8 cellular contexts compared by ENCODE assay signal in the genomic region with DNA sequence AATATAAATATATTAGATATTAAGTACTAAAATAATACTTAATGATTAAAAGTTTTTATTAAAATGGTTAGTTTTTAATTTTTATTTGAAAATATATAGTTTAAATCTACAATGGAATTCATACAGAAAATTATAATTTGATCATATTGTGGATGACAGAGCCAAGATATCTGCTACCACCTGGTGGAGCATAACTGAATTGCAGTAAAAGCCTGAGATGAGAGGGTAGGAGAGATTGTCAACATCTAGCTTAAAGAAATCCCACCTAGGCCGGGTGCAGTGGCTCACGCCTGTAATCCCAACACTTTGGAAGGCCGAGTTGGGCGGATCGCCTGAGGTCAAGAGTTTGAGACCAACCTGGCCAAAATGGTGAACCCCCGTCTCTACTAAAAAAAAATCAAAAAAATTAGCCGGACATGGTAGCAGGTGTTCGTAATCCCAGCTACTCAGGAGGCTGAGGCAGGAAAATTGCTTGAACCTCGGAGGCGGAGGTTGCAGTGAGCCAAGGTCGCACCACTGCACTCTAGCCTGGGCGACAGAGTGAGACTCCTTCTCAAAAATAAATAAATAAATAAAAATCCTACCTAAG. TPM values are rescaled to one million over a fixed set of nuclear protein-coding genes. Genes with fewer than 3 reads are reported as not detected.
A peak's percentile ranks its signal among the peaks of the same experiment; 100 is the strongest.
DNase-seq lines count a peak whose midpoint lies in the region; ATAC-seq and TF ChIP-seq lines count a peak whose summit lies in the region.

No MANE protein-coding gene starts in this region.

- H2AFZ ChIP-seq in PC-9 (no peak overlapping the region), osteoblast (ENCODE audit: low read length) (no peak overlapping the region)

- BruUV-seq in PC-9 (replicated peaks; lab: Mats Ljungman, UMichigan), result no TSS peak

- no peak overlapping the region for H3K4me3 ChIP-seq in PC-9
- H3K4me3 ChIP-seq in osteoblast (ENCODE audit: insufficient read depth, low read length), result no peak overlapping the region

- intact Hi-C loops in PC-9 (cut with micrococcal nuclease; ENCODE audit: unreplicated experiment), result loop anchor here (1.0 kb wide), 1 partner anchor 754 kb away; no protein-coding TSS in a partner anchor

- H3K36me3 ChIP-seq in PC-9 (ENCODE audit: low read depth), result no peaks in the 10 kb centered on the region
- H3K36me3 ChIP-seq in osteoblast (ENCODE audit: insufficient read depth, low read length), result no peaks in the 10 kb centered on the region

- H3K27me3 ChIP-seq in PC-9 (ENCODE audit: insufficient read depth, low read depth) (no peaks in the 10 kb centered on the region), osteoblast (ENCODE audit: insufficient read depth, low read length) (no peaks in the 10 kb centered on the region)

- no peak overlapping the region for H3K4me2 ChIP-seq in PC-9
- H3K4me2 ChIP-seq in osteoblast (ENCODE audit: insufficient read depth, low read length), result no peak overlapping the region

- H3K9me3 ChIP-seq in PC-9 (ENCODE audit: insufficient read depth, low read depth), result peaks cover 11% of the 10 kb centered on the region
- no peaks in the 10 kb centered on the region for H3K9me3 ChIP-seq in osteoblast (ENCODE audit: low read depth, low read length)

- H3K4me1 ChIP-seq in PC-9 (replicated peaks; ENCODE audit: insufficient read depth), result 0 out of 2 replicates have a peak, but pooled peaks cover 7% of the 10 kb centered on the region
- no peaks in the 10 kb centered on the region for H3K4me1 ChIP-seq in osteoblast (ENCODE audit: insufficient read depth, low read length)

- POLR2A ChIA-PET in PC-9 (lab: Charles Lee; ENCODE audit: unreplicated experiment), result no interaction called here

- no peaks in the 10 kb centered on the region for H3F3A ChIP-seq in PC-9 (ENCODE audit: insufficient read depth, low read depth)

- no peaks in the 10 kb centered on the region for H3K79me2 ChIP-seq in PC-9 (ENCODE audit: low read depth)
- H3K79me2 ChIP-seq in osteoblast (ENCODE audit: insufficient read depth, low read length), result no peaks in the 10 kb centered on the region

- no peak overlapping the region for H3K27ac ChIP-seq in PC-9
- no peak overlapping the region for H3K27ac ChIP-seq in osteoblast (ENCODE audit: low read depth, low read length)

- H3K9me2 ChIP-seq in PC-9 (ENCODE audit: insufficient read depth), result no peaks in the 10 kb centered on the region

- ATAC-seq in HG03342 (IDR thresholded peaks at IDR 0.05; ENCODE audit: unreplicated experiment) (no peak), GM18520 (IDR thresholded peaks at IDR 0.05; ENCODE audit: unreplicated experiment) (no peak), GM19395 (IDR thresholded peaks at IDR 0.05; ENCODE audit: unreplicated experiment) (no peak)

- CTCF ChIA-PET in PC-9 (lab: Charles Lee), result no interaction called here

- peak; percentile 75 for TF ChIP-seq CTCF in PC-9 (conservative IDR thresholded peaks at IDR 0.05)
- TF ChIP-seq CTCF in osteoblast (IDR thresholded peaks at IDR 0.05; ENCODE audit: extremely low read depth, low read depth, low read length), result peak; percentile 42

- H4K20me1 ChIP-seq in PC-9 (ENCODE audit: insufficient read depth) (no peaks in the 10 kb centered on the region), osteoblast (ENCODE audit: insufficient read depth, low read length) (no peaks in the 10 kb centered on the region)

- peak; percentile 43 for DNase-seq in stimulated activated CD4-positive, alpha-beta T cell treated with anti-CD3 and anti-CD28 coated beads, Interleukin-15, amount 100 ng/mL, for 24 hours
- no peak for DNase-seq in stimulated activated CD4-positive, alpha-beta T cell treated with anti-CD3 and anti-CD28 coated beads, Interleukin-4, amount 100 ng/mL, for 1 hour
- no peak for DNase-seq in PC-9
- peak; percentile 41 for DNase-seq in dermis blood vessel endothelial cell
- DNase-seq in osteoblast (ENCODE audit: insufficient read length, low spot score, missing footprints), result no peak

RNA-seq across cellular contexts. Expression of a gene that starts 25.1 kb away (rescaled TPM):
- 16.8 and 18.0 TPM in 2 replicates for total RNA-seq in PC-9 (2021)
- not detected in 2 replicates for total RNA-seq in dermis blood vessel endothelial cell
- total RNA-seq in osteoblast, result 18.1 and 18.3 TPM in 2 replicates

Comparison
In these comparisons a context has a peak if more than half of its experiments do, and no peak if none do; other contexts are left out.
1. DNase-seq: peak in stimulated activated CD4-positive, alpha-beta T cell treated with anti-CD3 and anti-CD28 coated beads, Interleukin-15, amount 100 ng/mL, for 24 hours (single experiment) and dermis blood vessel endothelial cell (single experiment); none in stimulated activated CD4-positive, alpha-beta T cell treated with anti-CD3 and anti-CD28 coated beads, Interleukin-4, amount 100 ng/mL, for 1 hour (single experiment), PC-9 (0 of 2) and osteoblast (single experiment).
2. RNA of a gene that starts 25.1 kb away (total RNA-seq): 18.1 to 18.3 TPM in osteoblast and 16.8 to 18.0 TPM in PC-9; not detected in dermis blood vessel endothelial cell; every median in the first group is over 10 times any median in the second.